8 cellular contexts compared by ENCODE assay signal in the genomic region with DNA sequence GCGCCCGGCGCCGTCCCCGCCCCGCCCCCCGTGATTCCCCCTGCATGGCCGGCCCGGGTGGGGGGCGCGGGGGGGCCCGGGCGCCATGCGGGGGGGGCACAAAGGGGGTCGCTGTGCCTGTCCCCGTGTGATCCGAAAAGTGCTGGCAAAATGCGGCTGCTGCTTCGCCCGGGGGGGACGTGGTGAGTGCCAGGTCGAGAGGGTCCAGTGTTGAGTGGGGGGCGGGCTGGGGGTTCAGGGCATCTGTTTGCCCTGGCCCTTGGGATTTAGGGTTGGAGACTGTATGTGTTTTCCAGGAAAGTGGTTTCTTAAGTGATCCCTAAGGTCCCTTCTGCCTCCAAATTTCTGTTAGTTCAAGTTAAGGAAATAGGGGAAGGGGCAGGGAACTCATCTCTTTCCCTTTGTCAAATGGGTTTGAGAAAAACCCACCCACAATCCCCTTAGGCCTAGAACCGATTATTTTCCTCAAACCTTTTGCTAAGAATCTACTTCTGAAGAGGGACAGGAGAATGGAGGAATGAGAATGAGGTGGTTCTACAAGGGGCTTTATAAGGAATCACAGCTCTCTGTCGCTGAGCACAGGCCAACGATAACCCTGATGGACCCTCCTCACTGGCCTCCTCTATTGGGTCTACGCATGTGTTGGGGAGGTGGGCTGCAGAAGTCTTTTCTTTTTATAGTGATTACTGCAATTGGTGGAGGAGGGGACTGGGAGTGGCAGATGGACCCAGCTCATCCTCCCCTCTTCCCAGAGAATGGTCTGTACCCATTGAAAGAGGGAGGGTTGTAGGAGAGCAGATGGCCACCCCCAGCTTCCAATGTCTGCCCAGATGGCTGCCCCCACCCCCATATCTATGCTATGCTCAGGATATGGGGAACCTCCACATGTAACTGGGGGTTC. TPM values are rescaled to one million over a fixed set of nuclear protein-coding genes. Genes with fewer than 3 reads are reported as not detected.
DNase-seq lines count a peak whose midpoint lies in the region; ATAC-seq, FAIRE-seq and TF ChIP-seq lines count a peak whose summit lies in the region.

No MANE protein-coding gene starts in this region.

- H2AFZ ChIP-seq in HCT116 (ENCODE audit: low read depth, low read length, poor library complexity, severe bottlenecking), result no peak overlapping the region

- RAD21 ChIA-PET in HCT116 (lab: Charles Lee; ENCODE audit: low non-redundant PET in 1 of 2, low total read pairs in 2 of 2, uncharacterized antibody in 2 of 2, unreplicated experiment in 2 of 2), result no interaction called here

- TSS peak; percentile 77 for BruUV-seq in HCT116 (replicated peaks; lab: Mats Ljungman, UMichigan)

- POLR2A ChIA-PET in A549 (lab: Yijun Ruan, JAX), result interaction anchor here (0.5 to 1.1 kb wide), 2 partner anchors 19 to 20 kb away, joined by 4 to 9 read pairs; partner anchors contain the start of gene PIP4K2C
- POLR2A ChIA-PET in HCT116 (lab: Charles Lee), result no interaction called here

- H3K79me2 ChIP-seq in HCT116 (ENCODE audit: insufficient read depth, low read length), result no peaks in the 10 kb centered on the region

- H3K9me2 ChIP-seq in HCT116 (ENCODE audit: insufficient read depth), result no peaks in the 10 kb centered on the region

- 37% methylated on average over 6 of the region's 27 CpGs for WGBS in A549 (ENCODE audit: missing lambda C conversion rate)

- TF ChIP-seq CTCF in A549 (IDR thresholded peaks at IDR 0.05), result no peak
- TF ChIP-seq CTCF in HCT116 (IDR thresholded peaks at IDR 0.05 in 2 of 3, conservative IDR thresholded peaks at IDR 0.05 in 1 of 3; ENCODE audit: borderline replicate concordance in 1 of 3, insufficient read depth in 1 of 3, low read depth in 2 of 3, low read length in 2 of 3), result no peak
- no peak for TF ChIP-seq CTCF in astrocyte of the cerebellum (IDR thresholded peaks at IDR 0.05; ENCODE audit: low read depth, low read length, missing control alignments)

- peaks cover 14% of the 10 kb centered on the region; the same call in 2 of the 3 replicates for H3K4me1 ChIP-seq in A549
- peaks cover 0 to 9% of the 10 kb centered on the region in 2 experiments; a peak in 1 of 4 replicates for H3K4me1 ChIP-seq in HCT116 (ENCODE audit: control insufficient read depth in 1 of 2, insufficient read depth in 2 of 2, low read length in 2 of 2)
- no peaks in the 10 kb centered on the region for H3K4me1 ChIP-seq in mucosa of rectum (ENCODE audit: control insufficient read depth in 2 of 2, insufficient read depth in 2 of 2, low read length in 2 of 2)

- H3K27ac ChIP-seq in A549 (peak overlapping the region; percentile 81 to 95), HCT116 (ENCODE audit: low read depth, low read length) (no peak overlapping the region), mucosa of rectum (ENCODE audit: low read depth in 2 of 2, low read length in 2 of 2) (no peak overlapping the region)

- H3K36me3 ChIP-seq in HCT116 (ENCODE audit: control insufficient read depth in 1 of 2, insufficient read depth in 2 of 2, low read length in 2 of 2) (no peaks in the 10 kb centered on the region), mucosa of rectum (ENCODE audit: control insufficient read depth in 2 of 2, insufficient read depth in 2 of 2, low read length in 2 of 2) (no peaks in the 10 kb centered on the region)

- H3K4me2 ChIP-seq in A549, result peak overlapping the region; percentile 85
- peak overlapping the region; percentile 64 for H3K4me2 ChIP-seq in HCT116 (ENCODE audit: low read length)

- H3K9ac ChIP-seq in HCT116 (ENCODE audit: low read length) (peak overlapping the region; percentile 47; the same call in 1 of the 2 replicates), mucosa of rectum (ENCODE audit: low read depth in 1 of 2, low read length in 2 of 2) (peak overlapping the region in 1 of 2 donors; percentile 38)

- intact Hi-C loops in HCT116 (cut with micrococcal nuclease), result no loop called here

- in situ Hi-C loops in astrocyte of the cerebellum (cut with HindIII; ENCODE audit: low sequenced_read_pairs), result no loop called here

- DNase-seq in A549 (ENCODE audit: low read depth in 1 of 2, low spot score in 1 of 2) (no peak), HCT116 (ENCODE audit: low read depth, low spot score) (no peak), astrocyte of the cerebellum (ENCODE audit: low read depth) (no peak), NCI-H1105 treated with DMSO at 0.1 percent for 48 hours (lab: John Stamatoyannopoulos, UW) (no peak), AG20443 (ENCODE audit: low spot score) (no peak), CD1c-positive myeloid dendritic cell (ENCODE audit: extremely low spot score) (no peak)

- no peaks in the 10 kb centered on the region for H3K9me3 ChIP-seq in A549
- no peaks in the 10 kb centered on the region for H3K9me3 ChIP-seq in HCT116 (ENCODE audit: control insufficient read depth in 1 of 2, insufficient read depth in 1 of 2, low read depth in 1 of 2, low read length in 2 of 2)
- no peaks in the 10 kb centered on the region for H3K9me3 ChIP-seq in mucosa of rectum (ENCODE audit: control insufficient read depth in 2 of 2, low read length in 2 of 2)

- peak overlapping the region; percentile 61 for H3K4me3 ChIP-seq in A549
- peak overlapping the region in 1 of 2 experiments; percentile 53; a peak in 3 of 4 replicates for H3K4me3 ChIP-seq in HCT116 (replicated peaks in 1 of 2; ENCODE audit: low read depth in 1 of 2, low read length in 2 of 2)
- peak overlapping the region; percentile 59 for H3K4me3 ChIP-seq in astrocyte of the cerebellum (ENCODE audit: low read depth, low read length)
- peak overlapping the region; percentile 20 to 37 for H3K4me3 ChIP-seq in mucosa of rectum (ENCODE audit: low read length in 2 of 2)

- ATAC-seq in A549, result no peak
- ATAC-seq in HCT116, result no peak
- ATAC-seq in GM18909 (IDR thresholded peaks at IDR 0.05; ENCODE audit: poor library complexity, unreplicated experiment), result no peak

- H4K20me1 ChIP-seq in HCT116 (ENCODE audit: insufficient read depth), result no peaks in the 10 kb centered on the region

- FAIRE-seq in A549 (lab: Jason Lieb, UNC), result no peak

- TF ChIP-seq EP300 in A549 (IDR thresholded peaks at IDR 0.05), result no peak

- TF ChIP-seq POLR2A in A549 (IDR thresholded peaks at IDR 0.05; ENCODE audit: low read length), result no peak
- no peak for TF ChIP-seq POLR2A in HCT116 (IDR thresholded peaks at IDR 0.05; ENCODE audit: borderline replicate concordance, extremely low read depth, insufficient read depth, insufficient read length)

- H3K27me3 ChIP-seq in HCT116 (ENCODE audit: insufficient read depth, low read length), result no peaks in the 10 kb centered on the region
- H3K27me3 ChIP-seq in mucosa of rectum (ENCODE audit: control insufficient read depth in 2 of 2, insufficient read depth in 2 of 2, low read length in 2 of 2), result peaks cover 19 to 37% of the 10 kb centered on the region in 2 donors

- TF ChIP-seq RAD21 in A549 (conservative IDR thresholded peaks at IDR 0.05 in 1 of 2, IDR thresholded peaks at IDR 0.05 in 1 of 2) (no peak), HCT116 (IDR thresholded peaks at IDR 0.05; ENCODE audit: low read depth) (no peak)

- CTCF ChIA-PET in A549 (lab: Yijun Ruan, JAX), result interaction anchor here (0.8 to 20.9 kb wide), 7 partner anchors 9 to 30 kb away, joined by 3 to 336 read pairs (median 10); partner anchors contain the start of gene B4GALNT1
- CTCF ChIA-PET in HCT116 (lab: Charles Lee), result interaction anchor here (2.0 kb wide), 1 partner anchor 28 kb away, joined by 7 read pairs; no protein-coding TSS in a partner anchor

TF ChIP-seq in HCT116, 20 proteins besides CTCF, POLR2A, EP300 and RAD21 (continues in another document):
- TF ChIP-seq CEBPB (IDR thresholded peaks at IDR 0.05; ENCODE audit: low read depth), result no peak

RNA-seq across cellular contexts. Expression of gene ARHGEF25, which starts 0.8 kb away (rescaled TPM):
- polyA plus RNA-seq in A549 (2011; rRNA removed) (9.3 and 9.9 TPM in 2 replicates), A549 (2017; fragmentation: RNase III; extraction: RNeasy Plus Mini Kit Qiagen cat#74134 plus additional on column Dnase treatment) (8.0 to 13.8 TPM (median 11.9 TPM) in 3 replicates)
- polyA plus RNA-seq in A549 (2012; cell fraction: cytosol; rRNA removed), result 8.2 and 9.6 TPM in 2 replicates
- 21.2 and 25.6 TPM in 2 replicates for polyA plus RNA-seq in A549 (2012; cell fraction: nucleus; rRNA removed)
- 5.6 and 9.4 TPM in 2 replicates for polyA minus RNA-seq in A549 (2011; rRNA and poly(A)+ RNA removed)
- 3.6 TPM for total RNA-seq in HCT116 (2021; ENCODE audit: unreplicated experiment)
- polyA plus RNA-seq in HCT116 (2012), result 3.2 and 4.1 TPM in 2 replicates

RNA-seq across cellular contexts. Expression of gene DTX3, which starts 7.4 kb away (rescaled TPM):
- polyA plus RNA-seq in A549 (2011; rRNA removed) (21.7 and 29.6 TPM in 2 replicates), A549 (2017; fragmentation: RNase III; extraction: RNeasy Plus Mini Kit Qiagen cat#74134 plus additional on column Dnase treatment) (18.1 to 26.2 TPM (median 24.7 TPM) in 3 replicates)
- polyA plus RNA-seq in A549 (2012; cell fraction: cytosol; rRNA removed), result 25.2 and 28.8 TPM in 2 replicates
- 113 and 120 TPM in 2 replicates for polyA plus RNA-seq in A549 (2012; cell fraction: nucleus; rRNA removed)
- polyA minus RNA-seq in A549 (2011; rRNA and poly(A)+ RNA removed), result 17.1 and 17.7 TPM in 2 replicates
- 0.37 TPM for total RNA-seq in HCT116 (2021; ENCODE audit: unreplicated experiment)
- polyA plus RNA-seq in HCT116 (2012), result not detected in 2 replicates

RNA-seq across cellular contexts. Expression of gene B4GALNT1, which starts 20.9 kb away (rescaled TPM):
- polyA plus RNA-seq in A549 (2011; rRNA removed) (25.7 and 27.0 TPM in 2 replicates), A549 (2017; fragmentation: RNase III; extraction: RNeasy Plus Mini Kit Qiagen cat#74134 plus additional on column Dnase treatment) (33.2 to 35.1 TPM (median 33.4 TPM) in 3 replicates)
- polyA plus RNA-seq in A549 (2012; cell fraction: cytosol; rRNA removed), result 54.1 and 77.8 TPM in 2 replicates
- 109 and 163 TPM in 2 replicates for polyA plus RNA-seq in A549 (2012; cell fraction: nucleus; rRNA removed)
- polyA minus RNA-seq in A549 (2011; rRNA and poly(A)+ RNA removed), result 31.2 and 40.5 TPM in 2 replicates
- total RNA-seq in HCT116 (2021; ENCODE audit: unreplicated experiment), result 31.3 TPM
- polyA plus RNA-seq in HCT116 (2012), result 12.8 and 15.3 TPM in 2 replicates

RNA-seq across cellular contexts. Expression of gene PIP4K2C, which starts 21.1 kb away (rescaled TPM):
- polyA plus RNA-seq in A549 (2011; rRNA removed) (60.9 and 62.9 TPM in 2 replicates), A549 (2017; fragmentation: RNase III; extraction: RNeasy Plus Mini Kit Qiagen cat#74134 plus additional on column Dnase treatment) (30.5 to 35.7 TPM (median 35.3 TPM) in 3 replicates)
- 22.6 and 29.7 TPM in 2 replicates for polyA plus RNA-seq in A549 (2012; cell fraction: cytosol; rRNA removed)
- polyA plus RNA-seq in A549 (2012; cell fraction: nucleus; rRNA removed), result 17.0 and 22.1 TPM in 2 replicates
- 29.9 and 32.3 TPM in 2 replicates for polyA minus RNA-seq in A549 (2011; rRNA and poly(A)+ RNA removed)
- 38.4 TPM for total RNA-seq in HCT116 (2021; ENCODE audit: unreplicated experiment)
- 23.0 and 25.7 TPM in 2 replicates for polyA plus RNA-seq in HCT116 (2012)

Comparison
In these comparisons a context has a peak if more than half of its experiments do, and no peak if none do; other contexts are left out.
1. H3K27ac ChIP-seq: peak in A549 (2 of 2); none in HCT116 (single experiment) and mucosa of rectum (0 of 2).